ENCODE assay signal across 8 cellular contexts in the genomic region with DNA sequence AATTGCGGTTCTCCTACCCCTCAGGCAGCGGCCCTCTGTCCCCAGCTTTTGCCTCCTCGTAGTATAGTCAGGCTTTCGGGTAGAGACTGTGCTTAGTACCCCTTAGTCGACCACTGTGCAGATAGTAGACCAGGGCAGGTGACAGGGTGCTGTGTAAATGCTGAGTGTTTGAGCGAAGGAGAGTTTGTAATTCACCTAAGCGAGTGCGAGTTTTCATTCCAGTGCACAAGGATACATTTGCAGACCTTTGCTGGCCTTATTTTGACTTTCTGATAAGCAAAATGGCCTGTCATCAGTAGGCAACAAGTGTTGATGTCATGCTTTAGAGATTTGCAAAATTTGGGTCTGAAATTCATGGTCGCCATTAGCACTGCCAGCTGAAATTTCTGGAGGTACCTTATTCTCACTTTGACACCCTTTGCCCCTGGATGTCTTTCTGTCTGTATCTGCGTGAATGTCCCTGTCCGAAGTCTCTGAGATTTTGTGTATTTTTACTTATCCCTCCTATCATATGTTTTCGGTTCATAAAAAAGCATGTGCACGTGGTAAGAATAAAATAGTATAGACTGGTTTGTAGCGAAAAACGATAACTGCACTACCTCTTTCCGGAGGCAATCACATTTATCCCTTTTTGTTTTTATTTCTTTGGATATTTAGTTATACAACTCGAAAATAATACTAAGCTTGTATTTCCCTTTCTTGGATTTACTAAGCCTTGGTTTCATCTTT. TPM values are rescaled to one million over a fixed set of nuclear protein-coding genes. Genes with fewer than 3 reads are reported as not detected.
DNase-seq lines count a peak whose midpoint lies in the region; ATAC-seq and TF ChIP-seq lines count a peak whose summit lies in the region.

No MANE protein-coding gene starts in this region.

- peak overlapping the region; percentile 91 to 99 (median 96) for H3K4me3 Mint-ChIP-seq in brain

- DNase-seq in hippocampal formation (lab: John Stamatoyannopoulos, UW) (no peak), kidney tubule cell (ENCODE audit: low spot score) (no peak), H4 (ENCODE audit: low spot score) (no peak)

- no peaks in the 10 kb centered on the region for H3K36me3 ChIP-seq in mucosa of stomach (ENCODE audit: control insufficient read depth, insufficient read depth, low read length)

- peaks cover 16% of the 10 kb centered on the region for H3K27me3 Mint-ChIP-seq in brain

- peaks cover 28% of the 10 kb centered on the region for H3K36me3 Mint-ChIP-seq in brain

- H3K27me3 ChIP-seq in mucosa of stomach (ENCODE audit: control insufficient read depth, insufficient read depth, low read length) = no peaks in the 10 kb centered on the region

- H3K9me3 Mint-ChIP-seq in brain = peaks cover 0 to 12% (median 2%) of the 10 kb centered on the region in 5 experiments

- ATAC-seq in GM19324 (IDR thresholded peaks at IDR 0.05; ENCODE audit: low FRiP score, unreplicated experiment) = peak; percentile 7
- ATAC-seq in HG03565 (IDR thresholded peaks at IDR 0.05; ENCODE audit: unreplicated experiment) = peak; percentile 0
- ATAC-seq in GM21786 (IDR thresholded peaks at IDR 0.05; ENCODE audit: unreplicated experiment) = no peak

- H3K4me3 ChIP-seq in mucosa of stomach (ENCODE audit: low read length) = peak overlapping the region; percentile 74

- peaks cover 5% of the 10 kb centered on the region for H3K4me1 ChIP-seq in mucosa of stomach (ENCODE audit: control insufficient read depth, insufficient read depth, low read length)

- peak overlapping the region; percentile 89 to 100 (median 99) for H3K27ac Mint-ChIP-seq in brain

- no peaks in the 10 kb centered on the region for H3K9me3 ChIP-seq in mucosa of stomach (ENCODE audit: control insufficient read depth, low read length)

- TF ChIP-seq CTCF in brain (conservative IDR thresholded peaks at IDR 0.05) = no peak

- peaks cover 45% of the 10 kb centered on the region for H3K4me1 Mint-ChIP-seq in brain

- peak overlapping the region; percentile 78 for H3K9ac ChIP-seq in mucosa of stomach (ENCODE audit: low read length)

RNA-seq across cellular contexts. Expression of a gene that starts 1.9 kb away (rescaled TPM):
- polyA plus RNA-seq in brain (ENCODE audit: insufficient read depth, low read depth, low replicate concordance) = 87.5 TPM
- 138 and 151 TPM in 2 replicates for total RNA-seq in H4 (2014; rRNA removed; shearing (Covaris generic))
